In the genomic region with DNA sequence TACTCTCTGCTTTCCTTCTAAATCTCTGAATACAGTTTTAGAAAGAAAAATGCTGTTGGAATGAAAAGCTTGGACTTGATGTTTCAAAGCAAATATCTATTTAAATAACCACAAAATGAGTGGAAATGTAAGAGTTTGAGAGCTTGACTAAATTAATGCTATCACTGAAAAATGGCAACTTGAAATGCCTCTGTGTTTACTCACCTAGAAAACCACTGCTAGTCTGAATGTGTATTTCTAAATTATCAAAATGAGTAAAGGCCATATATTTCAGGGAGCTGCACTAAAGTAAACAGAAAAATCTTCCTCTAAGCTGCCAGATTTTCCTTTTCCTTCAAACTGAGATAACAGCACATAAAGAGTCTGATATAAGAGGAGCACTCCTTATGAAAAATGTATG, we compare ENCODE assay signal across 10 cellular contexts.
"Had no signal": no experiment of that assay in that cellular context is flagged by ENCODE, and none has a peak within 500 bp of the region (broad histone marks: within the 10 kb centered on the region; RNA-seq: fewer than 3 reads in every experiment).

No MANE protein-coding gene starts in this region.

- H3K27ac ChIP-seq: colonic mucosa, ovary, transverse colon had no signal

- H3K27me3 ChIP-seq: colonic mucosa, ovary, transverse colon had no signal

- H3K4me3 ChIP-seq: colonic mucosa, ovary, transverse colon had no signal

- H3K36me3 ChIP-seq: colonic mucosa, ovary, transverse colon had no signal

- H3K4me1 ChIP-seq: colonic mucosa, transverse colon had no signal

- DNase-seq: activated CD4-positive, alpha-beta memory T cell treated with anti-CD3 and anti-CD28 coated beads, Interleukin-2, amount 10 ng/mL, durations not matched to agents 7 days and 5 days; activated CD4-positive, CD25-positive, alpha-beta regulatory T cell treated with anti-CD3 and anti-CD28 coated beads, Interleukin-2, amount 50 U/mL, for 72 hours; activated gamma-delta T cell; activated T-cell treated with anti-CD3 and anti-CD28 coated beads, Interleukin-2, amount 50 U/mL, for 48 hours; anterior cingulate cortex; colonic mucosa; effector CD4-positive, alpha-beta T cell; kidney glomerular epithelial cell; ovary; transverse colon had no signal

- H3K9me3 ChIP-seq: colonic mucosa, ovary, transverse colon had no signal
